ENCODE assay signal across 10 cellular contexts in genomic region chr9:14030350-14030823, GRCh38.
A peak's percentile ranks its signal among the peaks of the same experiment; 100 is the strongest.
DNase-seq lines count a peak whose midpoint lies in the region; ATAC-seq, FAIRE-seq and TF ChIP-seq lines count a peak whose summit lies in the region.
"Had no signal": no experiment of that assay in that cellular context is flagged by ENCODE, and none has a peak within 500 bp of the region (broad histone marks: within the 10 kb centered on the region; RNA-seq: fewer than 3 reads in every experiment).

No MANE protein-coding gene starts in this region.

- peak; percentile 59 for ATAC-seq in left ventricle myocardium superior
- ATAC-seq in activated T-helper 17 cell treated with anti-CD3 and anti-CD28 coated beads, Interleukin-2, amount 50 U/mL, for 72 hours (replicated peaks): no peak

- H3K4me1 ChIP-seq in testis: peaks cover 5% of the 10 kb centered on the region
- no peaks in the 10 kb centered on the region for H3K4me1 ChIP-seq in trophoblast cell (ENCODE audit: control insufficient read depth in 1 of 2, insufficient read depth in 2 of 2, low read length in 2 of 2)

- no peak overlapping the region for H2AK5ac ChIP-seq in trophoblast cell (ENCODE audit: low read length)

- H2AFZ ChIP-seq in trophoblast cell (ENCODE audit: insufficient read depth, low read length, poor library complexity): no peak overlapping the region

- no peaks in the 10 kb centered on the region for H3K36me3 Mint-ChIP-seq in activated T-helper 17 cell treated with anti-CD3 and anti-CD28 coated beads, Interleukin-2, amount 50 U/mL, for 72 hours (ENCODE audit: low read depth)

- WGBS in testis, 2 donors: 31 to 32% methylated on average over 6 of the region's 6 CpGs
- WGBS in trophoblast cell (ENCODE audit: extremely low coverage, insufficient coverage, insufficient read length): no CpG with 5 or more reads among the region's 6 CpGs

- H4K91ac ChIP-seq in trophoblast cell (ENCODE audit: low read depth, low read length): no peak overlapping the region

- H3K18ac ChIP-seq in trophoblast cell (ENCODE audit: low read length): no peak overlapping the region

- no peak overlapping the region for H4K12ac ChIP-seq in trophoblast cell (ENCODE audit: low read depth, low read length)

- H3K27ac Mint-ChIP-seq in activated T-helper 17 cell treated with anti-CD3 and anti-CD28 coated beads, Interleukin-2, amount 50 U/mL, for 72 hours: no peak overlapping the region

- no peak overlapping the region for H3K14ac ChIP-seq in trophoblast cell (ENCODE audit: low read length)

- H3K4me3 Mint-ChIP-seq in activated T-helper 17 cell treated with anti-CD3 and anti-CD28 coated beads, Interleukin-2, amount 50 U/mL, for 72 hours: no peak overlapping the region

- H3K79me1 ChIP-seq in trophoblast cell (ENCODE audit: low read length): no peaks in the 10 kb centered on the region

- TF ChIP-seq POLR2A in testis (IDR thresholded peaks at IDR 0.05): no peak

- H3K9me3 ChIP-seq in SK-N-MC (ENCODE audit: low read depth, low read length) (no peaks in the 10 kb centered on the region), testis (no peaks in the 10 kb centered on the region), trophoblast cell (ENCODE audit: insufficient read depth, low read depth, low read length) (no peaks in the 10 kb centered on the region)

- no peak for FAIRE-seq in HTR-8/SVneo (lab: Jason Lieb, UNC)

- no peak overlapping the region for H2BK120ac ChIP-seq in trophoblast cell (ENCODE audit: insufficient read depth, low read length, poor library complexity)

- no peaks in the 10 kb centered on the region for H3K9me3 Mint-ChIP-seq in activated T-helper 17 cell treated with anti-CD3 and anti-CD28 coated beads, Interleukin-2, amount 50 U/mL, for 72 hours

- peak; percentile 34 for DNase-seq in HTR-8/SVneo (ENCODE audit: insufficient read length, low spot score)
- peak; percentile 99 for DNase-seq in SK-N-MC (ENCODE audit: low read depth, low spot score)
- no peak for DNase-seq in left ventricle myocardium superior
- DNase-seq in testis: no peak
- DNase-seq in SIG-M5 treated with dmso at 0.1 percent for 504 hours (lab: John Stamatoyannopoulos, UW; ENCODE audit: unreplicated experiment): no peak
- DNase-seq in GM20000 (ENCODE audit: low spot score): no peak
- DNase-seq in trophoblast cell: no peak
- DNase-seq: activated T-cell treated with anti-CD3 and anti-CD28 coated beads, Interleukin-2, amount 50 U/mL, for 1 hour had no signal

- no peak overlapping the region for H2BK12ac ChIP-seq in trophoblast cell (ENCODE audit: low read length)

- H3K4me3 ChIP-seq in SK-N-MC (peak overlapping the region; percentile 74), testis (no peak overlapping the region), trophoblast cell (ENCODE audit: low read depth, low read length) (no peak overlapping the region)

- no peaks in the 10 kb centered on the region for H3K79me2 ChIP-seq in trophoblast cell (ENCODE audit: control insufficient read depth, insufficient read depth, low read length, poor library complexity)

- H2BK5ac ChIP-seq in trophoblast cell (ENCODE audit: low read depth, low read length, poor library complexity): no peak overlapping the region

- H3K4me1 Mint-ChIP-seq in activated T-helper 17 cell treated with anti-CD3 and anti-CD28 coated beads, Interleukin-2, amount 50 U/mL, for 72 hours: no peaks in the 10 kb centered on the region

- H3K4ac ChIP-seq in trophoblast cell (ENCODE audit: low read depth, low read length): no peak overlapping the region

- H4K8ac ChIP-seq in trophoblast cell (ENCODE audit: low read depth, low read length): no peak overlapping the region

- intact Hi-C loops in left ventricle myocardium superior (cut with micrococcal nuclease): loop anchor here (10.0 kb wide), 1 partner anchor 294 kb away; no protein-coding TSS in a partner anchor
- intact Hi-C loops in testis (cut with DNase I; ENCODE audit: low total_unique reads): no loop called here

- no peaks in the 10 kb centered on the region for H3K36me3 ChIP-seq in SK-N-MC (ENCODE audit: insufficient read depth, low read length)
- H3K36me3 ChIP-seq in testis (ENCODE audit: low read depth, missing control alignments): no peaks in the 10 kb centered on the region
- no peaks in the 10 kb centered on the region for H3K36me3 ChIP-seq in trophoblast cell (ENCODE audit: control insufficient read depth in 1 of 2, insufficient read depth in 2 of 2, low read length in 2 of 2)

- peaks cover 6% of the 10 kb centered on the region for H3K27me3 Mint-ChIP-seq in activated T-helper 17 cell treated with anti-CD3 and anti-CD28 coated beads, Interleukin-2, amount 50 U/mL, for 72 hours

- no peak overlapping the region for H3K23ac ChIP-seq in trophoblast cell (ENCODE audit: low read length)

- TF ChIP-seq CTCF in testis (IDR thresholded peaks at IDR 0.05) (no peak), GM20000 (IDR thresholded peaks at IDR 0.05; ENCODE audit: extremely low read depth, missing control alignments) (no peak)

- H3K4me2 ChIP-seq in trophoblast cell (ENCODE audit: low read length): no peak overlapping the region
- H3K4me2 ChIP-seq: KMS-11 had no signal

- H3K9ac ChIP-seq in SK-N-MC (ENCODE audit: insufficient read length): peak overlapping the region; percentile 62
- H3K9ac ChIP-seq in trophoblast cell (ENCODE audit: low read length): no peak overlapping the region
- H3K9ac ChIP-seq: KMS-11 had no signal

- no peaks in the 10 kb centered on the region for H3K27me3 ChIP-seq in testis
- H3K27me3 ChIP-seq in trophoblast cell (ENCODE audit: insufficient read depth, low read length): no peaks in the 10 kb centered on the region

- H3K27ac ChIP-seq in SK-N-MC (peak overlapping the region; percentile 95), testis (peak overlapping the region; percentile 63 to 78), trophoblast cell (ENCODE audit: low read depth, low read length) (no peak overlapping the region)
- H3K27ac ChIP-seq: KMS-11 had no signal

Comparison
In these comparisons a context has a peak if more than half of its experiments do, and no peak if none do; other contexts are left out.
1. DNase-seq: peak in HTR-8/SVneo (single experiment) and SK-N-MC (single experiment); none in left ventricle myocardium superior (single experiment), testis (single experiment), SIG-M5 treated with dmso at 0.1 percent for 504 hours (single experiment), GM20000 (single experiment) and trophoblast cell (0 of 2).